In genomic region chr15:36977620-36978610, GRCh38 we compare ENCODE assay signal across 34 cellular contexts.
A peak's percentile ranks its signal among the peaks of the same experiment; 100 is the strongest.
DNase-seq lines count a peak whose midpoint lies in the region; ATAC-seq, FAIRE-seq and TF ChIP-seq lines count a peak whose summit lies in the region.
"Had no signal": no experiment of that assay in that cellular context is flagged by ENCODE, and none has a peak within 500 bp of the region (broad histone marks: within the 10 kb centered on the region; RNA-seq: fewer than 3 reads in every experiment).

No MANE protein-coding gene starts in this region.

- no peak overlapping the region for H2BK15ac ChIP-seq in H1 (ENCODE audit: low read length)

- H3K4me1 ChIP-seq in right cardiac atrium (ENCODE audit: control insufficient read depth, insufficient read depth, low read length) (no peaks in the 10 kb centered on the region), H1 (replicated peaks in 1 of 4; ENCODE audit: control insufficient read depth in 3 of 4, insufficient read depth in 4 of 4, low read length in 3 of 4) (peaks cover 0 to 8% (median 1%) of the 10 kb centered on the region in 4 experiments; a peak in 2 of 7 replicates)
- H3K4me1 ChIP-seq: psoas muscle, SJCRH30, tibial artery had no signal

- no peak overlapping the region for H4K5ac ChIP-seq in H1 (ENCODE audit: insufficient read length, low read depth, low read length)

- no peak for TF ChIP-seq CTCF in H1 (IDR thresholded peaks at IDR 0.05; ENCODE audit: control extremely low read depth in 1 of 3, insufficient read depth in 1 of 3, low read depth in 1 of 3, low read length in 3 of 3)

- no peak overlapping the region for H2AK5ac ChIP-seq in H1 (ENCODE audit: low read depth, low read length)

- H3K4me3 ChIP-seq in right cardiac atrium (ENCODE audit: low read length) (no peak overlapping the region), H1 (ENCODE audit: extremely low read depth in 1 of 4, insufficient read depth in 2 of 4, low read depth in 3 of 4, low read length in 4 of 4) (no peak overlapping the region)
- H3K4me3 ChIP-seq: coronary artery, psoas muscle, SJCRH30, tibial artery had no signal

- CTCF ChIA-PET in H1 (lab: Charles Lee; ENCODE audit: partially characterized antibody): no interaction called here

- DNase-seq in Right ventricle myocardium superior (no peak), right cardiac atrium (no peak), HuH-7 (ENCODE audit: low spot score) (peak; percentile 12), H1 (ENCODE audit: low read depth in 1 of 2, low spot score in 2 of 2) (no peak), mucosa of gallbladder (ENCODE audit: low spot score) (peak; percentile 38), anterior cingulate cortex (lab: John Stamatoyannopoulos, UW) (no peak), NCI-H187 treated with DMSO at 0.1 percent for 48 hours (lab: John Stamatoyannopoulos, UW) (no peak)
- DNase-seq: activated CD4-positive, alpha-beta T cell treated with anti-CD3 and anti-CD28 coated beads for 48 hours; activated CD8-positive, alpha-beta memory T cell treated with anti-CD3 and anti-CD28 coated beads for 24 hours; activated naive CD4-positive, alpha-beta T cell treated with anti-CD3 and anti-CD28 coated beads, Interleukin-2, amount 50 U/mL, for 16 hours; activated T-cell treated with anti-CD3 and anti-CD28 coated beads for 4 hours; CD4-positive, alpha-beta T cell; effector CD8-positive, alpha-beta T cell; HCEC 1CT; midbrain; naive thymus-derived CD4-positive, alpha-beta T cell; NCI-H1417; NCI-H226; NCI-H748 treated with DMSO at 0.1 percent for 48 hours; nucleus accumbens; psoas muscle; stimulated activated CD4-positive, alpha-beta T cell treated with anti-CD3 and anti-CD28 coated beads, Interleukin-4, amount 100 ng/mL, for 4 hours; T1000; tibial artery; WERI-Rb-1 had no signal

- H3K79me2 ChIP-seq in H1 (ENCODE audit: control insufficient read depth in 1 of 2, insufficient read depth in 2 of 2, low read length in 2 of 2): no peaks in the 10 kb centered on the region

- no peak overlapping the region for H3K4ac ChIP-seq in H1 (replicated peaks; ENCODE audit: insufficient read length, low read depth, low read length)

- intact Hi-C loops in Right ventricle myocardium superior (cut with DNase I): no loop called here
- intact Hi-C loops in right cardiac atrium (cut with DNase I): no loop called here

- H3K27ac ChIP-seq in right cardiac atrium (ENCODE audit: low read length) (no peak overlapping the region), H1 (ENCODE audit: low read depth, low read length) (no peak overlapping the region)
- H3K27ac ChIP-seq: coronary artery, epithelial cell of prostate, KMS-11, psoas muscle, SJCRH30, tibial artery, WERI-Rb-1 had no signal

- no peak overlapping the region for H3K14ac ChIP-seq in H1 (ENCODE audit: insufficient read length)

- FAIRE-seq in H1 (lab: Jason Lieb, UNC): peak; percentile 48
- FAIRE-seq: A204.1, D721Med, GM18507, GM19239 had no signal

- H3K4me2 ChIP-seq in H1 (ENCODE audit: insufficient read depth in 1 of 2, low read depth in 2 of 2, low read length in 2 of 2): no peak overlapping the region
- H3K4me2 ChIP-seq: KMS-11 had no signal

- H3K56ac ChIP-seq in H1 (replicated peaks; ENCODE audit: insufficient read length, low read depth, low read length): no peak overlapping the region

- no peak overlapping the region for H2BK120ac ChIP-seq in H1 (replicated peaks; ENCODE audit: low read depth, low read length)

- ATAC-seq in Right ventricle myocardium superior (ENCODE audit: poor library complexity): peak; percentile 79
- no peak for ATAC-seq in right cardiac atrium
- ATAC-seq in HG02885 (IDR thresholded peaks at IDR 0.05; ENCODE audit: poor library complexity, unreplicated experiment): no peak
- ATAC-seq: naive thymus-derived CD4-positive, alpha-beta T cell; psoas muscle had no signal

- no peaks in the 10 kb centered on the region for H3K27me3 ChIP-seq in right cardiac atrium (ENCODE audit: control insufficient read depth, insufficient read depth)
- H3K27me3 ChIP-seq in H1 (replicated peaks in 1 of 4; ENCODE audit: control insufficient read depth in 3 of 4, extremely low read depth in 1 of 4, insufficient read depth in 3 of 4, low read length in 3 of 4): no peaks in the 10 kb centered on the region
- H3K27me3 ChIP-seq: SJCRH30, tibial artery had no signal

- H4K8ac ChIP-seq in H1 (ENCODE audit: extremely low read depth, insufficient read depth, low read length): no peak overlapping the region

- no peaks in the 10 kb centered on the region for H4K20me1 ChIP-seq in H1 (replicated peaks in 1 of 2; ENCODE audit: control insufficient read depth in 1 of 2, insufficient read depth in 2 of 2, low read length in 2 of 2)

- WGBS in right cardiac atrium: 90% methylated on average over 1 of the region's 1 CpG
- 83% methylated on average over 1 of the region's 1 CpG; no CpG with 5 or more reads in 1 of the 2 experiments for WGBS in H1 (ENCODE audit: extremely low coverage in 1 of 2, insufficient coverage in 1 of 2, insufficient read length in 1 of 2, insufficient replicate concordance in 2 of 2, low coverage in 1 of 2, low lambda C conversion rate in 2 of 2, missing lambda C conversion rate in 1 of 2), 2 experiments

- H2BK5ac ChIP-seq in H1 (ENCODE audit: low read depth, low read length): no peak overlapping the region

- TF ChIP-seq POLR2A in H1 (IDR thresholded peaks at IDR 0.05; ENCODE audit: control extremely low read depth in 1 of 2, low read depth in 2 of 2, low read length in 2 of 2): no peak

- TF ChIP-seq RAD21 in H1 (IDR thresholded peaks at IDR 0.05 in 1 of 2, conservative IDR thresholded peaks at IDR 0.05 in 1 of 2; ENCODE audit: low read depth in 2 of 2, low read length in 2 of 2): no peak

- H3K79me1 ChIP-seq in H1 (ENCODE audit: low read depth, low read length): no peaks in the 10 kb centered on the region

- no peak overlapping the region for H2AFZ ChIP-seq in H1 (ENCODE audit: low read length)

- TF ChIP-seq EP300 in H1 (IDR thresholded peaks at IDR 0.05; ENCODE audit: borderline replicate concordance in 1 of 2, low read depth in 2 of 2, low read length in 2 of 2): no peak

- no peak overlapping the region for H3K9ac ChIP-seq in H1 (replicated peaks in 1 of 4; ENCODE audit: extremely low read depth in 1 of 4, low read depth in 3 of 4, low read length in 3 of 4)
- H3K9ac ChIP-seq: KMS-11 had no signal

- H3K23ac ChIP-seq in H1 (ENCODE audit: insufficient read length): no peak overlapping the region

- H4K91ac ChIP-seq in H1 (replicated peaks; ENCODE audit: insufficient read length, low read length): no peak overlapping the region

- POLR2A ChIA-PET in H1 (lab: Charles Lee; ENCODE audit: partially characterized antibody): no interaction called here

- no peaks in the 10 kb centered on the region for H3K23me2 ChIP-seq in H1 (ENCODE audit: low read depth, low read length)

- no peak overlapping the region for H2BK20ac ChIP-seq in H1 (ENCODE audit: low read length)

- no peak overlapping the region for H2BK12ac ChIP-seq in H1 (ENCODE audit: low read depth, low read length)

- H3K18ac ChIP-seq in H1 (ENCODE audit: extremely low read depth, low read length): no peak overlapping the region; the same call in 1 of the 2 replicates

- H3K9me3 ChIP-seq in right cardiac atrium (ENCODE audit: control insufficient read depth, low read length) (no peaks in the 10 kb centered on the region), H1 (ENCODE audit: insufficient read depth in 2 of 2, low read depth in 1 of 2, low read length in 1 of 2) (0 out of 4 replicates have a peak, but pooled peaks cover 0 to 3% of the 10 kb centered on the region in 2 experiments)
- H3K9me3 ChIP-seq: psoas muscle, tibial artery had no signal

- H3K36me3 ChIP-seq in H1 (ENCODE audit: control insufficient read depth in 2 of 4, insufficient read depth in 4 of 4, low read length in 3 of 4): no peaks in the 10 kb centered on the region
- H3K36me3 ChIP-seq: SJCRH30, tibial artery had no signal

TF ChIP-seq in H1, 55 proteins besides CTCF, POLR2A, EP300 and RAD21:
- no peak for TF ChIP-seq SIRT6 (IDR thresholded peaks at IDR 0.05; ENCODE audit: low read length)
- no peak for TF ChIP-seq RFX5 (IDR thresholded peaks at IDR 0.05; ENCODE audit: borderline replicate concordance, low read depth, low read length)
- no peak for TF ChIP-seq POLR2AphosphoS5 (IDR thresholded peaks at IDR 0.05; ENCODE audit: low read depth, low read length)
- TF ChIP-seq MAFK (IDR thresholded peaks at IDR 0.05; ENCODE audit: low read depth, low read length): no peak
- no peak for TF ChIP-seq SIN3A (conservative IDR thresholded peaks at IDR 0.05 in 1 of 2, IDR thresholded peaks at IDR 0.05 in 1 of 2; ENCODE audit: low read depth in 1 of 2, low read length in 2 of 2)
- no peak for TF ChIP-seq YY1 (IDR thresholded peaks at IDR 0.05; ENCODE audit: low read depth, low read length)
- TF ChIP-seq SP1 (IDR thresholded peaks at IDR 0.05; ENCODE audit: low read depth, low read length): no peak
- TF ChIP-seq CHD1 (IDR thresholded peaks at IDR 0.05; ENCODE audit: low read depth, low read length): no peak
- TF ChIP-seq TBP (IDR thresholded peaks at IDR 0.05; ENCODE audit: low read depth, low read length): no peak
- TF ChIP-seq CBX5 (IDR thresholded peaks at IDR 0.05; ENCODE audit: low read depth, low read length): no peak
- TF ChIP-seq FOSL1 (IDR thresholded peaks at IDR 0.05; ENCODE audit: insufficient read depth, low read depth, low read length): no peak
- TF ChIP-seq BRCA1 (IDR thresholded peaks at IDR 0.05; ENCODE audit: low read depth, low read length): no peak
- TF ChIP-seq TAF7 (optimal IDR thresholded peaks at IDR 0.05; ENCODE audit: borderline replicate concordance, low read depth, low read length): no peak
- no peak for TF ChIP-seq NRF1 (IDR thresholded peaks at IDR 0.05; ENCODE audit: low read depth, low read length)
- TF ChIP-seq SAP30 (IDR thresholded peaks at IDR 0.05; ENCODE audit: insufficient read depth, insufficient replicate concordance, low read length): no peak
- TF ChIP-seq CBX8 (IDR thresholded peaks at IDR 0.05; ENCODE audit: borderline replicate concordance, low read depth, low read length): no peak
TF ChIP-seq in H1: peak in this region for 0.

Comparison
In these comparisons a context has a peak if more than half of its experiments do, and no peak if none do; other contexts are left out.
1. DNase-seq: peak in HuH-7 (single experiment) and mucosa of gallbladder (single experiment); none in Right ventricle myocardium superior (single experiment), right cardiac atrium (0 of 3), H1 (0 of 2), anterior cingulate cortex (0 of 58) and NCI-H187 treated with DMSO at 0.1 percent for 48 hours (single experiment).